Comparison of ENCODE assay signal across 8 cellular contexts in the genomic region with DNA sequence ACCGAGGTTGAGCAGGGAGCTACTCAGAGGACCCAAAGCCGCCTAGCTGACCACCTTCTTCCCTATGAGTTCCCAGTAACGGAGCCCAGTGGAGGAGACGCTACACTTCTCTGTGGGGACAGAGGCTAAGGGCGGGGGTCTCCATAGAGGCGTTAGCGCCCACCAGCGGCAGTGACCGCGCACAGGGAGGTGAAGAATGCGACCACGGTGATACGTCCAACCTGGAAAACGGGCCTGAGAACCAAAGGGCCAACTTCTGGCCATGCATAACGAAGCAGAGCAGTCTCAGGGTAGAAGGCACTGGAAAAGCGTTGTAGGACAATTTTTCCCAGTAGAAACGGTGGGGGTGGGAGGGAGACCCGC. TPM values are rescaled to one million over a fixed set of nuclear protein-coding genes. Genes with fewer than 3 reads are reported as not detected.
A peak's percentile ranks its signal among the peaks of the same experiment; 100 is the strongest.
DNase-seq lines count a peak whose midpoint lies in the region; ATAC-seq and TF ChIP-seq lines count a peak whose summit lies in the region.

No MANE protein-coding gene starts in this region.

- H3K27me3 ChIP-seq in iPS-20b (ENCODE audit: insufficient read depth, low read length): no peaks in the 10 kb centered on the region
- H3K27me3 ChIP-seq in testis: no peaks in the 10 kb centered on the region

- no peak for TF ChIP-seq POLR2A in testis (IDR thresholded peaks at IDR 0.05)

- H3K4me1 Mint-ChIP-seq in activated CD4-positive, alpha-beta memory T cell treated with anti-CD3 and anti-CD28 coated beads, Interleukin-2, amount 10 ng/mL, durations not matched to agents 7 days and 5 days: peaks cover 42% of the 10 kb centered on the region

- peaks cover 23% of the 10 kb centered on the region for H3K27me3 Mint-ChIP-seq in activated CD4-positive, alpha-beta memory T cell treated with anti-CD3 and anti-CD28 coated beads, Interleukin-2, amount 10 ng/mL, durations not matched to agents 7 days and 5 days

- CTCF ChIA-PET in activated CD4-positive, alpha-beta memory T cell treated with anti-CD3 and anti-CD28 coated beads, Interleukin-2, amount 10 ng/mL, durations not matched to agents 7 days and 5 days (lab: Charles Lee): interaction anchor here (0.6 to 2.8 kb wide), 14 partner anchors 8 to 635 kb away, joined by 3 to 14 read pairs (median 4); no protein-coding TSS in a partner anchor

- H3K9me3 ChIP-seq in iPS-20b (ENCODE audit: insufficient read depth, low read depth, low read length) (no peaks in the 10 kb centered on the region), testis (no peaks in the 10 kb centered on the region)

- no peak overlapping the region for H3K27ac Mint-ChIP-seq in activated CD4-positive, alpha-beta memory T cell treated with anti-CD3 and anti-CD28 coated beads, Interleukin-2, amount 10 ng/mL, durations not matched to agents 7 days and 5 days

- H3K4me3 Mint-ChIP-seq in activated CD4-positive, alpha-beta memory T cell treated with anti-CD3 and anti-CD28 coated beads, Interleukin-2, amount 10 ng/mL, durations not matched to agents 7 days and 5 days: peak overlapping the region; percentile 96

- 5 to 12% methylated on average over 15 to 18 of the region's 18 CpGs for WGBS in testis, 2 donors

- H3K4me1 ChIP-seq in iPS-20b (ENCODE audit: insufficient read depth, low read length) (peaks cover 7% of the 10 kb centered on the region; the same call in 1 of the 2 replicates), testis (peaks cover 7% of the 10 kb centered on the region)

- no peak overlapping the region for H3K27ac ChIP-seq in iPS-20b (ENCODE audit: low read length)
- no peak overlapping the region for H3K27ac ChIP-seq in testis

- ATAC-seq in GM21717 (IDR thresholded peaks at IDR 0.05; ENCODE audit: unreplicated experiment) (peak; percentile 11), HG03097 (IDR thresholded peaks at IDR 0.05; ENCODE audit: low FRiP score, unreplicated experiment) (no peak), GM19328 (IDR thresholded peaks at IDR 0.05; ENCODE audit: unreplicated experiment) (no peak)

- no peaks in the 10 kb centered on the region for H3K9me3 Mint-ChIP-seq in activated CD4-positive, alpha-beta memory T cell treated with anti-CD3 and anti-CD28 coated beads, Interleukin-2, amount 10 ng/mL, durations not matched to agents 7 days and 5 days

- intact Hi-C loops in testis (cut with DNase I; ENCODE audit: low total_unique reads): no loop called here

- no peak for DNase-seq in AG09309 (ENCODE audit: low read depth)
- no peak for DNase-seq in activated CD4-positive, alpha-beta memory T cell treated with anti-CD3 and anti-CD28 coated beads, Interleukin-2, amount 10 ng/mL, durations not matched to agents 7 days and 5 days
- no peak for DNase-seq in testis
- no peak for DNase-seq in A172 (ENCODE audit: low spot score)

- POLR2A ChIA-PET in activated CD4-positive, alpha-beta memory T cell treated with anti-CD3 and anti-CD28 coated beads, Interleukin-2, amount 10 ng/mL, durations not matched to agents 7 days and 5 days (lab: Charles Lee): interaction anchor here (0.8 to 0.9 kb wide), 2 partner anchors 31 to 337 kb away, joined by 3 read pairs; a partner anchor contains a TSS

- peaks cover 7% of the 10 kb centered on the region; the same call in 1 of the 2 replicates for H3K36me3 ChIP-seq in iPS-20b (ENCODE audit: insufficient read depth, low read depth, low read length)
- no peaks in the 10 kb centered on the region for H3K36me3 ChIP-seq in testis (ENCODE audit: low read depth, missing control alignments)

- H3K4me3 ChIP-seq in AG09309 (ENCODE audit: control insufficient read depth, low read depth, low read length) (peak overlapping the region; percentile 35), iPS-20b (ENCODE audit: low read length) (peak overlapping the region; percentile 97), testis (peak overlapping the region; percentile 78)

- no peak for TF ChIP-seq CTCF in AG09309 (IDR thresholded peaks at IDR 0.05; ENCODE audit: control insufficient read depth, insufficient read depth, low read depth, low read length, missing control alignments)
- TF ChIP-seq CTCF in testis (IDR thresholded peaks at IDR 0.05): no peak

- peak overlapping the region; percentile 70; the same call in 1 of the 2 replicates for H3K9ac ChIP-seq in iPS-20b (ENCODE audit: low read depth, low read length)

- peaks cover 9% of the 10 kb centered on the region for H3K36me3 Mint-ChIP-seq in activated CD4-positive, alpha-beta memory T cell treated with anti-CD3 and anti-CD28 coated beads, Interleukin-2, amount 10 ng/mL, durations not matched to agents 7 days and 5 days (ENCODE audit: low read depth)

RNA-seq across cellular contexts. Expression of a gene that starts 0.4 kb away (rescaled TPM):
- 10 to 100 TPM; 22.3 to 29.1 TPM for total RNA-seq in activated CD4-positive, alpha-beta memory T cell treated with anti-CD3 and anti-CD28 coated beads, Interleukin-2, amount 10 ng/mL, durations not matched to agents 7 days and 5 days
- total RNA-seq in testis: 10 to 100 TPM; 29.4 to 34.6 TPM
- 23.7 TPM for polyA plus RNA-seq in testis (ENCODE audit: insufficient read depth, low read depth, low replicate concordance)
- total RNA-seq in A172 (2014; rRNA removed; shearing (Covaris generic)): 30.7 and 31.7 TPM in 2 replicates

Comparison
In these comparisons a context has a peak if more than half of its experiments do, and no peak if none do; other contexts are left out.
1. H3K4me3 ChIP-seq: peak in every context shown above with its lines; median percentile 97 in iPS-20b; 78 in testis; 35 in AG09309.